Comparison of ENCODE assay signal across 19 cellular contexts in genomic region chr4:151358266-151358665, GRCh38. TPM values are rescaled to one million over a fixed set of nuclear protein-coding genes. Genes with fewer than 3 reads are reported as not detected.
A peak's percentile ranks its signal among the peaks of the same experiment; 100 is the strongest.
DNase-seq lines count a peak whose midpoint lies in the region; ATAC-seq and FAIRE-seq lines count a peak whose summit lies in the region.
"Had no signal": no experiment of that assay in that cellular context is flagged by ENCODE, and none has a peak within 500 bp of the region (broad histone marks: within the 10 kb centered on the region; RNA-seq: fewer than 3 reads in every experiment).

No MANE protein-coding gene starts in this region.

- no peak overlapping the region for H3K4me3 Mint-ChIP-seq in T-cell
- no peak overlapping the region for H3K4me3 Mint-ChIP-seq in effector memory CD8-positive, alpha-beta T cell
- H3K4me3 Mint-ChIP-seq: CD14-positive monocyte, GM23338 had no signal

- H3K36me3 Mint-ChIP-seq in T-cell, result no peaks in the 10 kb centered on the region
- no peaks in the 10 kb centered on the region for H3K36me3 Mint-ChIP-seq in effector memory CD8-positive, alpha-beta T cell (ENCODE audit: insufficient read depth)
- H3K36me3 Mint-ChIP-seq: CD14-positive monocyte had no signal

- ATAC-seq in T-cell (replicated peaks in 1 of 4) (no peak), GM21619 (IDR thresholded peaks at IDR 0.05; ENCODE audit: unreplicated experiment) (no peak)
- ATAC-seq in effector memory CD8-positive, alpha-beta T cell (replicated peaks), result no peak
- ATAC-seq: GM12878, GM23338 had no signal

- POLR2A ChIA-PET in T-cell (lab: Charles Lee), result no interaction called here

- no peak overlapping the region for H3K27ac Mint-ChIP-seq in T-cell
- H3K27ac Mint-ChIP-seq in effector memory CD8-positive, alpha-beta T cell, result no peak overlapping the region
- H3K27ac Mint-ChIP-seq: CD14-positive monocyte, GM23338 had no signal

- peaks cover 19 to 27% of the 10 kb centered on the region in 2 donors for H3K27me3 Mint-ChIP-seq in T-cell
- H3K27me3 Mint-ChIP-seq in effector memory CD8-positive, alpha-beta T cell, result peaks cover 42 to 53% of the 10 kb centered on the region in 2 donors

- no peaks in the 10 kb centered on the region for H3K9me3 Mint-ChIP-seq in T-cell
- no peaks in the 10 kb centered on the region for H3K9me3 Mint-ChIP-seq in effector memory CD8-positive, alpha-beta T cell
- H3K9me3 Mint-ChIP-seq: GM23338 had no signal

- FAIRE-seq in frontal cortex (lab: Jason Lieb, UNC), result peak; percentile 96
- FAIRE-seq: GM12878 had no signal

- CTCF ChIA-PET in T-cell (lab: Charles Lee), result no interaction called here

- DNase-seq in C1 segment of cervical spinal cord (lab: John Stamatoyannopoulos, UW) (peak in 12 of 14 donors; percentile 10 to 77 (median 52)), caudate nucleus (lab: John Stamatoyannopoulos, UW) (peak in 57 of 61 donors; percentile 4 to 94 (median 71)), frontal cortex (ENCODE audit: low spot score in 2 of 2) (peak; percentile 36 to 63), nucleus accumbens (lab: John Stamatoyannopoulos, UW) (peak in 53 of 56 donors; percentile 3 to 89 (median 69)), T-cell (no peak), NCI-H146 treated with DMSO at 0.1 percent for 48 hours (lab: John Stamatoyannopoulos, UW; ENCODE audit: unreplicated experiment) (no peak)
- DNase-seq in effector memory CD8-positive, alpha-beta T cell, result no peak
- DNase-seq: Caco-2, KBM-7, NCI-H1048, NCI-H146, NCI-H2227 treated with DMSO at 0.1 percent for 48 hours, NCI-H526, OCI-M1 had no signal

- peaks cover 0 to 4% (median 3%) of the 10 kb centered on the region in 3 donors for H3K4me1 Mint-ChIP-seq in T-cell
- peaks cover 0 to 8% of the 10 kb centered on the region in 2 donors for H3K4me1 Mint-ChIP-seq in effector memory CD8-positive, alpha-beta T cell (ENCODE audit: low read depth in 2 of 2)
- H3K4me1 Mint-ChIP-seq: CD14-positive monocyte had no signal

- peak overlapping the region; percentile 56 for H3K27ac ChIP-seq in caudate nucleus (ENCODE audit: low read depth, low read length)
- H3K27ac ChIP-seq: RWPE1 had no signal

RNA-seq across cellular contexts. Expression of gene SH3D19, which starts 32.9 kb away (rescaled TPM):
- 8.2 TPM for total RNA-seq in frontal cortex
- under 1 TPM in 4 of 5 donors, not detected in 1; 0.38 to 0.66 (median 0.51) TPM for total RNA-seq in T-cell

RNA-seq across cellular contexts. Expression of gene FHIP1A, which starts 50.7 kb away (rescaled TPM):
- total RNA-seq in frontal cortex, result 2.0 TPM
- total RNA-seq in T-cell, result 1 to 10 TPM; 1.1 to 2.7 (median 1.6) TPM

Comparison
In these comparisons a context has a peak if more than half of its experiments do, and no peak if none do; other contexts are left out.
1. DNase-seq: peak in C1 segment of cervical spinal cord (12 of 14), caudate nucleus (57 of 61), frontal cortex (2 of 2) and nucleus accumbens (53 of 56); none in T-cell (0 of 34), effector memory CD8-positive, alpha-beta T cell (0 of 3) and NCI-H146 treated with DMSO at 0.1 percent for 48 hours (single experiment).